ENCODE assay signal across 9 cellular contexts in genomic region chr7:134669388-134669787, GRCh38. TPM values are rescaled to one million over a fixed set of nuclear protein-coding genes. Genes with fewer than 3 reads are reported as not detected.
DNase-seq lines count a peak whose midpoint lies in the region; ATAC-seq, FAIRE-seq and TF ChIP-seq lines count a peak whose summit lies in the region.
"Had no signal": no experiment of that assay in that cellular context is flagged by ENCODE, and none has a peak within 500 bp of the region (broad histone marks: within the 10 kb centered on the region; RNA-seq: fewer than 3 reads in every experiment).

No MANE protein-coding gene starts in this region.

- peaks cover 16% of the 10 kb centered on the region for H3K4me1 ChIP-seq in A549

- H3K36me3 Mint-ChIP-seq in T-helper 2 cell treated with Interferon-gamma antibody and Interleukin-4, amounts not matched to agents 5 μg/mL and 100 μg/mL, for 36 hours (ENCODE audit: low read depth), result peaks cover 38% of the 10 kb centered on the region
- H3K36me3 Mint-ChIP-seq in endothelial cell (ENCODE audit: low read depth, unreplicated experiment) (peaks cover 13% of the 10 kb centered on the region), mesothelial cell of epicardium (peaks cover 17% of the 10 kb centered on the region)

- 80% methylated on average over 4 of the region's 4 CpGs for WGBS in A549 (ENCODE audit: missing lambda C conversion rate)

- CTCF ChIA-PET in A549 (lab: Yijun Ruan, JAX), result interaction anchor here (0.7 to 1.5 kb wide), 5 partner anchors 16 to 237 kb away, joined by 3 to 5 read pairs (median 3); no protein-coding TSS in a partner anchor

- POLR2A ChIA-PET in A549 (lab: Yijun Ruan, JAX), result no interaction called here

- H3K27ac ChIP-seq in A549, result peak overlapping the region; percentile 42 to 62; a peak in 5 of 6 replicates
- H3K27ac ChIP-seq: C4-2B had no signal

- TF ChIP-seq POLR2A in A549 (IDR thresholded peaks at IDR 0.05; ENCODE audit: low read length) (no peak), GM12891 (IDR thresholded peaks at IDR 0.05; ENCODE audit: low read depth, low read length) (no peak)

- no peaks in the 10 kb centered on the region for H3K27me3 Mint-ChIP-seq in T-helper 2 cell treated with Interferon-gamma antibody and Interleukin-4, amounts not matched to agents 5 μg/mL and 100 μg/mL, for 36 hours (ENCODE audit: low read depth)
- H3K27me3 Mint-ChIP-seq in endothelial cell (ENCODE audit: unreplicated experiment) (no peaks in the 10 kb centered on the region), mesothelial cell of epicardium (ENCODE audit: low read depth) (no peaks in the 10 kb centered on the region)

- no peak overlapping the region for H3K4me3 ChIP-seq in A549

- TF ChIP-seq EP300 in A549 (IDR thresholded peaks at IDR 0.05), result no peak

- H3K9me3 Mint-ChIP-seq in T-helper 2 cell treated with Interferon-gamma antibody and Interleukin-4, amounts not matched to agents 5 μg/mL and 100 μg/mL, for 36 hours, result peaks cover 9% of the 10 kb centered on the region
- no peaks in the 10 kb centered on the region for H3K9me3 Mint-ChIP-seq in endothelial cell (ENCODE audit: unreplicated experiment)
- peaks cover 11% of the 10 kb centered on the region for H3K9me3 Mint-ChIP-seq in mesothelial cell of epicardium

- peak overlapping the region; percentile 73 for H3K27ac Mint-ChIP-seq in T-helper 2 cell treated with Interferon-gamma antibody and Interleukin-4, amounts not matched to agents 5 μg/mL and 100 μg/mL, for 36 hours
- H3K27ac Mint-ChIP-seq in endothelial cell (ENCODE audit: unreplicated experiment) (peak overlapping the region; percentile 96), mesothelial cell of epicardium (no peak overlapping the region)

- peak overlapping the region; percentile 77 for H3K4me3 Mint-ChIP-seq in T-helper 2 cell treated with Interferon-gamma antibody and Interleukin-4, amounts not matched to agents 5 μg/mL and 100 μg/mL, for 36 hours
- no peak overlapping the region for H3K4me3 Mint-ChIP-seq in endothelial cell (ENCODE audit: unreplicated experiment)
- no peak overlapping the region for H3K4me3 Mint-ChIP-seq in mesothelial cell of epicardium

- peak; percentile 36 to 37; a peak in 3 of 6 replicates for ATAC-seq in A549
- ATAC-seq in GM19463 (IDR thresholded peaks at IDR 0.05; ENCODE audit: unreplicated experiment), result no peak

- TF ChIP-seq CTCF in A549 (IDR thresholded peaks at IDR 0.05) (no peak), endothelial cell (IDR thresholded peaks at IDR 0.05; ENCODE audit: unreplicated experiment) (no peak), mesothelial cell of epicardium (IDR thresholded peaks at IDR 0.05; ENCODE audit: unreplicated experiment) (no peak)

- TF ChIP-seq RAD21 in A549 (conservative IDR thresholded peaks at IDR 0.05 in 1 of 2, IDR thresholded peaks at IDR 0.05 in 1 of 2), result no peak

- no peak for DNase-seq in A549 (ENCODE audit: low read depth in 1 of 2, low spot score in 1 of 2)
- peak; percentile 17 for DNase-seq in ELR (ENCODE audit: low read depth)
- DNase-seq in T-helper 2 cell treated with Interferon-gamma antibody and Interleukin-4, amounts not matched to agents 5 μg/mL and 100 μg/mL, for 36 hours (ENCODE audit: low spot score), result no peak
- no peak for DNase-seq in endothelial cell (ENCODE audit: low spot score)
- no peak for DNase-seq in GM12891 (ENCODE audit: insufficient read length, low spot score)
- DNase-seq in mesothelial cell of epicardium (ENCODE audit: low spot score in 2 of 2, unreplicated experiment in 2 of 2), result no peak
- no peak for DNase-seq in NCI-H187 (lab: John Stamatoyannopoulos, UW)

- peaks cover 29% of the 10 kb centered on the region for H3K4me1 Mint-ChIP-seq in T-helper 2 cell treated with Interferon-gamma antibody and Interleukin-4, amounts not matched to agents 5 μg/mL and 100 μg/mL, for 36 hours (ENCODE audit: low read depth)
- H3K4me1 Mint-ChIP-seq in endothelial cell (ENCODE audit: unreplicated experiment) (peaks cover 33% of the 10 kb centered on the region), mesothelial cell of epicardium (no peaks in the 10 kb centered on the region)

- peaks cover 3% of the 10 kb centered on the region; the same call in 2 of the 3 replicates for H3K9me3 ChIP-seq in A549

- H3K4me2 ChIP-seq in A549, result peak overlapping the region; percentile 68

- FAIRE-seq in A549 (lab: Jason Lieb, UNC) (no peak), GM12891 (lab: Jason Lieb, UNC) (no peak)

TF ChIP-seq in A549, 52 proteins besides CTCF, POLR2A, EP300 and RAD21:
- no peak for TF ChIP-seq ZSCAN20 (CRISPR knock-in tag; IDR thresholded peaks at IDR 0.05)
- no peak for TF ChIP-seq HOXB13 (CRISPR knock-in tag; IDR thresholded peaks at IDR 0.05; ENCODE audit: low read depth)

TF ChIP-seq in GM12891, 5 proteins besides CTCF, POLR2A, EP300 and RAD21:
- TF ChIP-seq POLR2AphosphoS5 (IDR thresholded peaks at IDR 0.05; ENCODE audit: low read depth, low read length) (no peak), SPI1 (IDR thresholded peaks at IDR 0.05; ENCODE audit: low read depth, low read length) (no peak), PAX5 (IDR thresholded peaks at IDR 0.05; ENCODE audit: insufficient read depth, low read length, severe bottlenecking) (no peak), TAF1 (IDR thresholded peaks at IDR 0.05; ENCODE audit: low read depth, low read length) (no peak), POU2F2 (IDR thresholded peaks at IDR 0.05; ENCODE audit: low read depth, low read length) (no peak)

RNA-seq across cellular contexts. Expression of gene BPGM, which starts 22.7 kb away (rescaled TPM):
- polyA plus RNA-seq in A549 (2011; rRNA removed) (21.2 and 28.3 TPM in 2 replicates), A549 (2017; fragmentation: RNase III; extraction: RNeasy Plus Mini Kit Qiagen cat#74134 plus additional on column Dnase treatment) (16.3 to 19.4 TPM (median 18.7 TPM) in 3 replicates)
- 9.4 and 10.4 TPM in 2 replicates for polyA plus RNA-seq in A549 (2012; cell fraction: cytosol; rRNA removed)
- polyA plus RNA-seq in A549 (2012; cell fraction: nucleus; rRNA removed), result 1.8 and 3.2 TPM in 2 replicates
- polyA minus RNA-seq in A549 (2011; rRNA and poly(A)+ RNA removed), result 6.0 and 7.3 TPM in 2 replicates
- total RNA-seq in endothelial cell (ENCODE audit: unreplicated experiment) (17.7 TPM), mesothelial cell of epicardium (13.3 to 15.0 TPM (median 14.8 TPM) in 3 replicates)
- polyA plus RNA-seq in GM12891 (2012; ENCODE audit: low read depth, missing spikeins), result 10.0 TPM
